In genomic region chr6:82589509-82590206, GRCh38 we compare ENCODE assay signal across 9 cellular contexts.
DNase-seq lines count a peak whose midpoint lies in the region; ATAC-seq and TF ChIP-seq lines count a peak whose summit lies in the region.
"Had no signal": no experiment of that assay in that cellular context is flagged by ENCODE, and none has a peak within 500 bp of the region (broad histone marks: within the 10 kb centered on the region; RNA-seq: fewer than 3 reads in every experiment).

No MANE protein-coding gene starts in this region.

- H3K9me3 ChIP-seq in HAP-1: no peaks in the 10 kb centered on the region
- no peaks in the 10 kb centered on the region for H3K9me3 ChIP-seq in ovary
- H3K9me3 ChIP-seq in CD8-positive, alpha-beta T cell (ENCODE audit: low read length): no peaks in the 10 kb centered on the region

- TF ChIP-seq CTCF in brain (conservative IDR thresholded peaks at IDR 0.05) (peak; percentile 20 to 29), ovary (IDR thresholded peaks at IDR 0.05) (no peak)
- no peak for TF ChIP-seq CTCF in CD8-positive, alpha-beta T cell (IDR thresholded peaks at IDR 0.05)

- H3K4me3 ChIP-seq in HAP-1: no peak overlapping the region
- H3K4me3 ChIP-seq in ovary: no peak overlapping the region
- H3K4me3 ChIP-seq in CD8-positive, alpha-beta T cell (ENCODE audit: low read depth, low read length): no peak overlapping the region

- no peak overlapping the region for H3K27ac Mint-ChIP-seq in brain
- H3K27ac Mint-ChIP-seq in CD8-positive, alpha-beta T cell: no peak overlapping the region
- H3K27ac Mint-ChIP-seq: CD4-positive, alpha-beta memory T cell had no signal

- CTCF ChIA-PET in CD8-positive, alpha-beta T cell (lab: Charles Lee): no interaction called here

- peaks cover 6% of the 10 kb centered on the region for H3K4me1 Mint-ChIP-seq in brain
- H3K4me1 Mint-ChIP-seq in CD8-positive, alpha-beta T cell (ENCODE audit: low read depth): no peaks in the 10 kb centered on the region

- TF ChIP-seq POLR2A in ovary (IDR thresholded peaks at IDR 0.05): no peak

- 0 out of 2 replicates have a peak, but pooled peaks cover 6% of the 10 kb centered on the region for H3K27me3 ChIP-seq in HAP-1 (ENCODE audit: low read depth)
- H3K27me3 ChIP-seq in ovary: no peaks in the 10 kb centered on the region
- no peaks in the 10 kb centered on the region for H3K27me3 ChIP-seq in CD8-positive, alpha-beta T cell (ENCODE audit: insufficient read depth, low read length)

- intact Hi-C loops in ovary (cut with DNase I): no loop called here
- intact Hi-C loops in CD8-positive, alpha-beta T cell (cut with DNase I, micrococcal nuclease): no loop called here

- no peak overlapping the region for H3K27ac ChIP-seq in ovary
- no peak overlapping the region for H3K27ac ChIP-seq in CD8-positive, alpha-beta T cell (ENCODE audit: low read depth, low read length)

- H3K27me3 Mint-ChIP-seq in brain: no peaks in the 10 kb centered on the region
- H3K27me3 Mint-ChIP-seq in CD8-positive, alpha-beta T cell (ENCODE audit: low read depth): no peaks in the 10 kb centered on the region

- H3K4me3 Mint-ChIP-seq in brain: no peak overlapping the region
- no peak overlapping the region for H3K4me3 Mint-ChIP-seq in CD8-positive, alpha-beta T cell
- H3K4me3 Mint-ChIP-seq: CD4-positive, alpha-beta memory T cell had no signal

- DNase-seq in NCI-H2171 treated with DMSO at 0.1 percent for 48 hours (lab: John Stamatoyannopoulos, UW) (peak; percentile 22), NCI-H2171 (lab: John Stamatoyannopoulos, UW) (no peak), HAP-1 (ENCODE audit: low spot score in 2 of 2) (peak; percentile 38 to 49), NCI-H1092 (lab: John Stamatoyannopoulos, UW) (peak; percentile 10), retina (peak; percentile 44), ovary (no peak)
- no peak for DNase-seq in CD8-positive, alpha-beta T cell

- ATAC-seq in CD8-positive, alpha-beta T cell: no peak

- 49 to 58% (median 53%) methylated on average over 5 of the region's 5 CpGs for WGBS in ovary, 3 donors

- no peaks in the 10 kb centered on the region for H3K36me3 Mint-ChIP-seq in brain
- no peaks in the 10 kb centered on the region for H3K36me3 Mint-ChIP-seq in CD8-positive, alpha-beta T cell
- H3K36me3 Mint-ChIP-seq: CD4-positive, alpha-beta memory T cell had no signal

- no peak for TF ChIP-seq EP300 in ovary (IDR thresholded peaks at IDR 0.05)

- peaks cover 0 to 3% (median 0%) of the 10 kb centered on the region in 5 experiments for H3K9me3 Mint-ChIP-seq in brain
- no peaks in the 10 kb centered on the region for H3K9me3 Mint-ChIP-seq in CD8-positive, alpha-beta T cell
- H3K9me3 Mint-ChIP-seq: CD4-positive, alpha-beta memory T cell had no signal

- in situ Hi-C loops in HAP-1 (cut with MboI; ENCODE audit: low sequenced_read_pairs): loop anchor here (25.0 kb wide), 1 partner anchor 327 kb away; no protein-coding TSS in a partner anchor

- no peaks in the 10 kb centered on the region for H3K36me3 ChIP-seq in HAP-1 (replicated peaks)
- no peaks in the 10 kb centered on the region for H3K36me3 ChIP-seq in ovary
- H3K36me3 ChIP-seq in CD8-positive, alpha-beta T cell (ENCODE audit: insufficient read depth, low read length): no peaks in the 10 kb centered on the region

- H3K4me1 ChIP-seq in HAP-1 (no peaks in the 10 kb centered on the region), ovary (ENCODE audit: insufficient read depth) (no peaks in the 10 kb centered on the region)
- H3K4me1 ChIP-seq in CD8-positive, alpha-beta T cell (ENCODE audit: insufficient read depth, low read length): no peaks in the 10 kb centered on the region

- POLR2A ChIA-PET in CD8-positive, alpha-beta T cell (lab: Charles Lee): no interaction called here

Comparison
In these comparisons a context has a peak if more than half of its experiments do, and no peak if none do; other contexts are left out.
1. DNase-seq: peak in NCI-H2171 treated with DMSO at 0.1 percent for 48 hours (single experiment), HAP-1 (2 of 2), NCI-H1092 (single experiment) and retina (single experiment); none in NCI-H2171 (single experiment), ovary (0 of 5) and CD8-positive, alpha-beta T cell (0 of 7).
2. CTCF ChIP-seq: peak in brain (2 of 2); none in ovary (0 of 3) and CD8-positive, alpha-beta T cell (single experiment).